ENCODE assay signal across 26 cellular contexts in the genomic region with DNA sequence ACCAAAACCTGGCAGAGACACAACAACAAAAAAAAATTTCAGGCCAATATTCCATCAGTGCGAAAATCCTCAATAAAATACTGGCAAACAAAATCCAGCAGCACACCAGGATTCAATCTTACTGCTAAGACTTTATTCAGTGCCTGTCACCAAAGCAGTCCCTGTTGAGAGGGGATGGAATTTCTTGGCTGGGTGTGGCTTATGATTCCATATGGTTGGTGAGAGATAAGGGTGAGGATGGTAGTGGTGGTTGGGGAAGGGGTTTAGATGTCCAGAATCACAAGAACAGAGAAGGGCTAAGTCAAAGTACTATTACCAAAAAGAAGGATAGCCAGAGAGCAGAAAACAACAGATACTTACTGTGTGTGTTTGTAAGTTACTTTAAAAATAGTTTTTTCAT.
DNase-seq lines count a peak whose midpoint lies in the region; ATAC-seq, FAIRE-seq and TF ChIP-seq lines count a peak whose summit lies in the region.
"Had no signal": no experiment of that assay in that cellular context is flagged by ENCODE, and none has a peak within 500 bp of the region (broad histone marks: within the 10 kb centered on the region; RNA-seq: fewer than 3 reads in every experiment).

No MANE protein-coding gene starts in this region.

- no peak overlapping the region for H4K5ac ChIP-seq in mesendoderm (ENCODE audit: low read length)

- H3K4ac ChIP-seq in mesendoderm (ENCODE audit: low read depth, low read length): no peak overlapping the region

- no peaks in the 10 kb centered on the region for H3K27me3 ChIP-seq in SJCRH30
- no peaks in the 10 kb centered on the region for H3K27me3 ChIP-seq in mesendoderm (ENCODE audit: insufficient read depth, low read length, poor library complexity)
- H3K27me3 ChIP-seq: BE2C; BLaER1 treated with 17β-estradiol and CSF1 and Interleukin-3, amounts not matched to agents 10 nM and 100 nM had no signal

- WGBS in mesendoderm (ENCODE audit: extremely low coverage, insufficient coverage, low lambda C conversion rate): no CpG with 5 or more reads among the region's 1 CpG

- H3K36me3 ChIP-seq in SJCRH30: no peaks in the 10 kb centered on the region
- H3K36me3 ChIP-seq in mesendoderm (ENCODE audit: control insufficient read depth, insufficient read depth, low read length): no peaks in the 10 kb centered on the region
- H3K36me3 ChIP-seq: BE2C; BLaER1 treated with 17β-estradiol and CSF1 and Interleukin-3, amounts not matched to agents 10 nM and 100 nM had no signal

- no peak for FAIRE-seq in GM12892 (lab: Jason Lieb, UNC)
- FAIRE-seq: A204.1, GM12878, GM18507, H1 had no signal

- no peak overlapping the region for H3K9ac ChIP-seq in mesendoderm (ENCODE audit: low read length)
- H3K9ac ChIP-seq: BLaER1 treated with 17β-estradiol and CSF1 and Interleukin-3, amounts not matched to agents 10 nM and 100 nM; GM23248 had no signal

- no peaks in the 10 kb centered on the region for H3K79me2 ChIP-seq in mesendoderm (ENCODE audit: control insufficient read depth, insufficient read depth, low read length)

- no peak for ATAC-seq in GM18511 (IDR thresholded peaks at IDR 0.05; ENCODE audit: unreplicated experiment)
- ATAC-seq: GM12878 had no signal

- no peaks in the 10 kb centered on the region for H3K79me1 ChIP-seq in mesendoderm (ENCODE audit: low read length)

- no peak overlapping the region for H2BK5ac ChIP-seq in mesendoderm (ENCODE audit: low read length)

- peaks cover 35% of the 10 kb centered on the region for H3K4me1 ChIP-seq in SJCRH30
- H3K4me1 ChIP-seq in mesendoderm (ENCODE audit: control insufficient read depth, low read depth, low read length): no peaks in the 10 kb centered on the region
- H3K4me1 ChIP-seq: BE2C; BLaER1 treated with 17β-estradiol and CSF1 and Interleukin-3, amounts not matched to agents 10 nM and 100 nM had no signal

- no peak overlapping the region for H3K23ac ChIP-seq in mesendoderm (ENCODE audit: low read length)

- no peak overlapping the region for H3K4me2 ChIP-seq in mesendoderm (ENCODE audit: low read length)
- H3K4me2 ChIP-seq: BLaER1 treated with 17β-estradiol and CSF1 and Interleukin-3, amounts not matched to agents 10 nM and 100 nM had no signal

- no peak overlapping the region for H4K8ac ChIP-seq in mesendoderm (ENCODE audit: low read depth, low read length)

- H2AK5ac ChIP-seq in mesendoderm (ENCODE audit: low read length): no peak overlapping the region

- H3K9me3 ChIP-seq in SJCRH30 (replicated peaks): 0 out of 2 replicates have a peak, but pooled peaks cover 5% of the 10 kb centered on the region
- H3K9me3 ChIP-seq: BE2C had no signal

- H2BK15ac ChIP-seq in mesendoderm (replicated peaks; ENCODE audit: low read depth): no peak overlapping the region

- H3K56ac ChIP-seq in mesendoderm (ENCODE audit: low read length): no peak overlapping the region

- H3K18ac ChIP-seq in mesendoderm (ENCODE audit: low read length): no peak overlapping the region

- H3K4me3 ChIP-seq in SJCRH30: no peak overlapping the region
- H3K4me3 ChIP-seq in mesendoderm (ENCODE audit: low read length): no peak overlapping the region
- H3K4me3 ChIP-seq: BLaER1 treated with 17β-estradiol and CSF1 and Interleukin-3, amounts not matched to agents 10 nM and 100 nM; GM12878; GM23248 had no signal

- H3K27ac ChIP-seq in SJCRH30: peak overlapping the region; percentile 99
- H3K27ac ChIP-seq in mesendoderm (ENCODE audit: low read depth, low read length): no peak overlapping the region
- H3K27ac ChIP-seq: 22Rv1; BLaER1 treated with 17β-estradiol and CSF1 and Interleukin-3, amounts not matched to agents 10 nM and 100 nM; GM23248 had no signal

- TF ChIP-seq POLR2A in GM12892 (IDR thresholded peaks at IDR 0.05; ENCODE audit: low read depth, low read length): no peak

- DNase-seq in NCI-H82 (lab: John Stamatoyannopoulos, UW): peak; percentile 3
- no peak for DNase-seq in NCI-H82 treated with DMSO at 0.1 percent for 48 hours (lab: John Stamatoyannopoulos, UW; ENCODE audit: unreplicated experiment)
- peak; percentile 25 to 62 for DNase-seq in SJCRH30
- DNase-seq in mesendoderm: peak; percentile 51
- DNase-seq in NCI-H187 (lab: John Stamatoyannopoulos, UW): no peak
- no peak for DNase-seq in GM12892 (ENCODE audit: insufficient read length)
- DNase-seq in NCI-H1930 (lab: John Stamatoyannopoulos, UW): no peak
- DNase-seq: ACHN; AML-193; BE2C; Calu3; CD4-positive, alpha-beta T cell; CD8-positive, alpha-beta memory T cell; COR-L47; DMS53; DND-41; GM23248; H7; HCEC 1CT had no signal

- no peak overlapping the region for H2BK120ac ChIP-seq in mesendoderm (ENCODE audit: low read depth, low read length)

Comparison
In these comparisons a context has a peak if more than half of its experiments do, and no peak if none do; other contexts are left out.
1. DNase-seq: peak in NCI-H82 (single experiment), SJCRH30 (2 of 2) and mesendoderm (single experiment); none in NCI-H82 treated with DMSO at 0.1 percent for 48 hours (single experiment), NCI-H187 (0 of 2), GM12892 (single experiment) and NCI-H1930 (0 of 2).